Comparison of ENCODE assay signal across 17 cellular contexts in the genomic region with DNA sequence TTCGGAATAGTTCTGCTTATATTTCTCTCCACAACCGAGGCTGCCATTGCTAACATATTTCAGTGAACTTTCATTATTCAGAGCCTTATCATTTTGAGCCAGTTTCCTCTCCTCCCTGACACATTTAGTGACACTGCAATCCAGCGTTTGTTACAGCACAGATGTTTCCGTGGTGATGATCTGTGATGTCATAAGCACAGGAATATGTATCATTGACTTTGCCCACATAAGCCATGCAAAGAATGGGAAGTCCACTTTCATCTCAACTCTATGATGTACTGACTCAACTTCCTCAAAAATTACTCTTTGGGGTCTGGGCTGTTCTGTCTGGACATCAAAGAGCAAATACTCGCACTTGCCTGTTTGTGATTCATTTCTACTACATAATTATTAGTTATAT.
DNase-seq lines count a peak whose midpoint lies in the region; ATAC-seq and TF ChIP-seq lines count a peak whose summit lies in the region.
"Had no signal": no experiment of that assay in that cellular context is flagged by ENCODE, and none has a peak within 500 bp of the region (broad histone marks: within the 10 kb centered on the region; RNA-seq: fewer than 3 reads in every experiment).

No MANE protein-coding gene starts in this region.

- peak overlapping the region; percentile 87 for H3K27ac ChIP-seq in BLaER1
- no peak overlapping the region for H3K27ac ChIP-seq in brain microvascular endothelial cell
- no peak overlapping the region for H3K27ac ChIP-seq in lung (ENCODE audit: low read depth in 1 of 2, low read length in 1 of 2)
- no peak overlapping the region for H3K27ac ChIP-seq in ovary
- H3K27ac ChIP-seq: PC-9 had no signal

- DNase-seq in LHCN-M2 (ENCODE audit: low read depth): peak; percentile 23
- DNase-seq in brain microvascular endothelial cell: peak; percentile 13
- no peak for DNase-seq in lung (ENCODE audit: low spot score)
- no peak for DNase-seq in NCI-H69 (lab: John Stamatoyannopoulos, UW)
- no peak for DNase-seq in HuH-7.5 (ENCODE audit: low spot score)
- no peak for DNase-seq in ovary
- DNase-seq: activated CD4-positive, alpha-beta T cell treated with anti-CD3 and anti-CD28 coated beads for 1 hour; activated CD8-positive, alpha-beta memory T cell treated with anti-CD3 and anti-CD28 coated beads, Interleukin-2, amount 50 U/mL, for 4 hours; DMS 273 treated with DMSO at 0.1 percent for 48 hours; esophagus squamous epithelium; natural killer cell; NCI-H345; PC-9; thyroid gland had no signal

- intact Hi-C loops in ovary (cut with DNase I): loop anchor here in 1 of 4 donors (10.0 kb wide), 1 partner anchor 287 kb away; a partner anchor contains a TSS

- in situ Hi-C loops in brain microvascular endothelial cell (cut with HindIII; ENCODE audit: low pct_ligation_motif_present, low sequenced_read_pairs): no loop called here

- no peak overlapping the region for H3K9ac ChIP-seq in BLaER1

- peaks cover 100% of the 10 kb centered on the region for H4K20me1 ChIP-seq in BLaER1

- TF ChIP-seq EP300 in ovary (IDR thresholded peaks at IDR 0.05): no peak

- TF ChIP-seq POLR2A in ovary (IDR thresholded peaks at IDR 0.05): no peak

- ATAC-seq in lung (ENCODE audit: insufficient read depth, low FRiP score) (peak; percentile 21), HG03432 (IDR thresholded peaks at IDR 0.05; ENCODE audit: unreplicated experiment) (no peak)
- ATAC-seq: GM23338, natural killer cell had no signal

- H3K4me3 ChIP-seq in BLaER1: no peak overlapping the region
- no peak overlapping the region for H3K4me3 ChIP-seq in brain microvascular endothelial cell (ENCODE audit: low read depth, low read length)
- H3K4me3 ChIP-seq in lung: no peak overlapping the region
- no peak overlapping the region for H3K4me3 ChIP-seq in ovary
- H3K4me3 ChIP-seq: esophagus squamous epithelium, GM23338, PC-9, thyroid gland had no signal

- TF ChIP-seq CTCF in brain microvascular endothelial cell (IDR thresholded peaks at IDR 0.05; ENCODE audit: low read depth, low read length, missing control alignments): no peak
- no peak for TF ChIP-seq CTCF in lung (IDR thresholded peaks at IDR 0.05; ENCODE audit: control extremely low read depth, extremely low read depth)
- no peak for TF ChIP-seq CTCF in ovary (IDR thresholded peaks at IDR 0.05)

- H3K9me3 ChIP-seq in BLaER1: no peaks in the 10 kb centered on the region
- no peaks in the 10 kb centered on the region for H3K9me3 ChIP-seq in lung (ENCODE audit: control insufficient read depth in 2 of 2, insufficient read depth in 1 of 2, low read length in 1 of 2)
- H3K9me3 ChIP-seq in ovary: no peaks in the 10 kb centered on the region
- H3K9me3 ChIP-seq: esophagus squamous epithelium, thyroid gland had no signal

- H3K4me1 ChIP-seq in BLaER1: peaks cover 100% of the 10 kb centered on the region
- peaks cover 2% of the 10 kb centered on the region in 2 donors for H3K4me1 ChIP-seq in lung (ENCODE audit: control insufficient read depth in 2 of 2, insufficient read depth in 2 of 2, low read length in 2 of 2)
- H3K4me1 ChIP-seq in ovary (ENCODE audit: insufficient read depth): peaks cover 1% of the 10 kb centered on the region
- H3K4me1 ChIP-seq: thyroid gland had no signal

- H3K36me3 ChIP-seq in BLaER1: peaks cover 94% of the 10 kb centered on the region
- H3K36me3 ChIP-seq in brain microvascular endothelial cell (replicated peaks): no peaks in the 10 kb centered on the region
- no peaks in the 10 kb centered on the region for H3K36me3 ChIP-seq in lung (ENCODE audit: control insufficient read depth in 2 of 2, insufficient read depth in 2 of 2, low read length in 2 of 2)
- H3K36me3 ChIP-seq in ovary: no peaks in the 10 kb centered on the region
- H3K36me3 ChIP-seq: esophagus squamous epithelium, thyroid gland had no signal

- peak overlapping the region; percentile 78 for H3K4me2 ChIP-seq in BLaER1
- H3K4me2 ChIP-seq: GM23338, PC-9 had no signal

- no peaks in the 10 kb centered on the region for H3K27me3 ChIP-seq in BLaER1
- no peaks in the 10 kb centered on the region for H3K27me3 ChIP-seq in brain microvascular endothelial cell (replicated peaks)
- no peaks in the 10 kb centered on the region for H3K27me3 ChIP-seq in lung (ENCODE audit: control insufficient read depth, insufficient read depth)
- no peaks in the 10 kb centered on the region for H3K27me3 ChIP-seq in ovary
- H3K27me3 ChIP-seq: esophagus squamous epithelium, thyroid gland had no signal

- WGBS in lung, 2 donors: 19 to 38% methylated on average over 5 of the region's 5 CpGs
- 71 to 74% (median 71%) methylated on average over 5 of the region's 5 CpGs for WGBS in ovary, 3 donors

Comparison
In these comparisons a context has a peak if more than half of its experiments do, and no peak if none do; other contexts are left out.
1. DNase-seq: peak in LHCN-M2 (single experiment) and brain microvascular endothelial cell (single experiment); none in lung (single experiment), NCI-H69 (single experiment), HuH-7.5 (single experiment) and ovary (0 of 5).